Comparison of ENCODE assay signal across 16 cellular contexts in the genomic region with DNA sequence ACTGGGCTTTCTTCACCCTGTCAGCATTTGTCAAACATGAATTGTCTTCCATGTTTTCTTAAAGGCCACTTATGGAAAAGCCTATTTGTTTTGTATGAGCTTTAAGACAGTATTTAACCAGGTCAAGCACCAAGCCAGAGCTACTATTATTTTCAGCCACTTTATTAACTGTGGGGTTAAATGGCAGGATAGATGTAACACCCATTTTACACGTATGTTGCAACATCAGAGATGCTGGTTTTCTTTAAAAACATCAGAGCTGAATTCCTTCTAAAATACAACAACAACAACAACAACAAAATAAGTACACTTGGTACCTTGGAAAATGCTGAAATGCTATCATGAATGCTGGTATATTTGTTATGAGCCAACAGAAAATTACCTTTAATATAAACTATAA. TPM values are rescaled to one million over a fixed set of nuclear protein-coding genes. Genes with fewer than 3 reads are reported as not detected.
DNase-seq lines count a peak whose midpoint lies in the region; ATAC-seq and TF ChIP-seq lines count a peak whose summit lies in the region.
"Had no signal": no experiment of that assay in that cellular context is flagged by ENCODE, and none has a peak within 500 bp of the region (broad histone marks: within the 10 kb centered on the region; RNA-seq: fewer than 3 reads in every experiment).

No MANE protein-coding gene starts in this region.

- no peaks in the 10 kb centered on the region for H3K27me3 Mint-ChIP-seq in activated naive CD8-positive, alpha-beta T cell
- H3K27me3 Mint-ChIP-seq in activated naive CD8-positive, alpha-beta T cell treated with anti-CD3 and anti-CD28 coated beads for 36 hours, result no peaks in the 10 kb centered on the region
- no peaks in the 10 kb centered on the region for H3K27me3 Mint-ChIP-seq in T-helper 17 cell
- H3K27me3 Mint-ChIP-seq in natural killer cell treated with Interleukin-12 subunit alpha and Interleukin-12 subunit beta and Interleukin-15 and Interleukin-18, amount 100 ng/mL, for 72 hours, result no peaks in the 10 kb centered on the region

- DNase-seq in activated naive CD8-positive, alpha-beta T cell treated with anti-CD3 and anti-CD28 coated beads for 36 hours, result no peak
- DNase-seq in T-helper 17 cell, result no peak
- no peak for DNase-seq in natural killer cell treated with Interleukin-12 subunit alpha and Interleukin-12 subunit beta and Interleukin-15 and Interleukin-18, amount 100 ng/mL, for 72 hours (ENCODE audit: low spot score)
- DNase-seq in thyroid gland, result no peak
- DNase-seq in DMS79 (lab: John Stamatoyannopoulos, UW), result no peak
- DNase-seq: DND-41, KG1, NCI-H1048, NCI-H1436 treated with DMSO at 0.1 percent for 48 hours, NCI-H2029 treated with DMSO at 0.1 percent for 48 hours, NCI-H510A had no signal

- H3K27me3 ChIP-seq in thyroid gland, result no peaks in the 10 kb centered on the region
- H3K27me3 ChIP-seq: BLaER1 treated with 17β-estradiol and CSF1 and Interleukin-3, amounts not matched to agents 10 nM and 100 nM had no signal

- no peaks in the 10 kb centered on the region for H3K9me3 Mint-ChIP-seq in activated naive CD8-positive, alpha-beta T cell (ENCODE audit: low read depth)
- peaks cover 2% of the 10 kb centered on the region for H3K9me3 Mint-ChIP-seq in activated naive CD8-positive, alpha-beta T cell treated with anti-CD3 and anti-CD28 coated beads for 36 hours
- no peaks in the 10 kb centered on the region for H3K9me3 Mint-ChIP-seq in natural killer cell treated with Interleukin-12 subunit alpha and Interleukin-12 subunit beta and Interleukin-15 and Interleukin-18, amount 100 ng/mL, for 72 hours

- intact Hi-C loops in thyroid gland (cut with DNase I), result no loop called here

- no peak for TF ChIP-seq CTCF in thyroid gland (IDR thresholded peaks at IDR 0.05)

- H3K4me3 Mint-ChIP-seq in activated naive CD8-positive, alpha-beta T cell, result peak overlapping the region; percentile 20
- H3K4me3 Mint-ChIP-seq in activated naive CD8-positive, alpha-beta T cell treated with anti-CD3 and anti-CD28 coated beads for 36 hours, result no peak overlapping the region
- no peak overlapping the region for H3K4me3 Mint-ChIP-seq in T-helper 17 cell
- H3K4me3 Mint-ChIP-seq in natural killer cell treated with Interleukin-12 subunit alpha and Interleukin-12 subunit beta and Interleukin-15 and Interleukin-18, amount 100 ng/mL, for 72 hours, result no peak overlapping the region

- H3K36me3 ChIP-seq in thyroid gland, result peaks cover 41 to 53% of the 10 kb centered on the region in 2 donors

- ATAC-seq in T-helper 17 cell (no peak), GM19324 (IDR thresholded peaks at IDR 0.05; ENCODE audit: low FRiP score, unreplicated experiment) (no peak)
- ATAC-seq in natural killer cell treated with Interleukin-12 subunit alpha and Interleukin-12 subunit beta and Interleukin-15 and Interleukin-18, amount 100 ng/mL, for 72 hours, result no peak
- ATAC-seq: GM12878, Panc1 had no signal

- peak overlapping the region; percentile 40 to 100 (median 100) for H3K27ac ChIP-seq in thyroid gland
- H3K27ac ChIP-seq: BLaER1 treated with 17β-estradiol and CSF1 and Interleukin-3, amounts not matched to agents 10 nM and 100 nM had no signal

- H3K27ac Mint-ChIP-seq in activated naive CD8-positive, alpha-beta T cell, result peak overlapping the region; percentile 81
- no peak overlapping the region for H3K27ac Mint-ChIP-seq in activated naive CD8-positive, alpha-beta T cell treated with anti-CD3 and anti-CD28 coated beads for 36 hours
- H3K27ac Mint-ChIP-seq in T-helper 17 cell, result peak overlapping the region; percentile 27
- peak overlapping the region; percentile 12 to 58 for H3K27ac Mint-ChIP-seq in natural killer cell treated with Interleukin-12 subunit alpha and Interleukin-12 subunit beta and Interleukin-15 and Interleukin-18, amount 100 ng/mL, for 72 hours

- H3K36me3 Mint-ChIP-seq in activated naive CD8-positive, alpha-beta T cell, result peaks cover 18% of the 10 kb centered on the region
- H3K36me3 Mint-ChIP-seq in activated naive CD8-positive, alpha-beta T cell treated with anti-CD3 and anti-CD28 coated beads for 36 hours, result peaks cover 68% of the 10 kb centered on the region
- H3K36me3 Mint-ChIP-seq in T-helper 17 cell (ENCODE audit: low read depth), result peaks cover 2% of the 10 kb centered on the region
- peaks cover 40% of the 10 kb centered on the region for H3K36me3 Mint-ChIP-seq in natural killer cell treated with Interleukin-12 subunit alpha and Interleukin-12 subunit beta and Interleukin-15 and Interleukin-18, amount 100 ng/mL, for 72 hours

- WGBS in thyroid gland, 2 donors, result 36 to 43% methylated on average over 1 of the region's 1 CpG

- no peak for TF ChIP-seq POLR2A in thyroid gland (IDR thresholded peaks at IDR 0.05)

- H3K4me1 Mint-ChIP-seq in activated naive CD8-positive, alpha-beta T cell (ENCODE audit: low read depth), result peaks cover 49% of the 10 kb centered on the region
- H3K4me1 Mint-ChIP-seq in activated naive CD8-positive, alpha-beta T cell treated with anti-CD3 and anti-CD28 coated beads for 36 hours, result peaks cover 42% of the 10 kb centered on the region
- peaks cover 8% of the 10 kb centered on the region for H3K4me1 Mint-ChIP-seq in T-helper 17 cell
- peaks cover 26% of the 10 kb centered on the region in 2 donors for H3K4me1 Mint-ChIP-seq in natural killer cell treated with Interleukin-12 subunit alpha and Interleukin-12 subunit beta and Interleukin-15 and Interleukin-18, amount 100 ng/mL, for 72 hours (ENCODE audit: low read depth in 2 of 2)

- H3K4me1 ChIP-seq in thyroid gland, result peaks cover 49 to 50% of the 10 kb centered on the region in 2 donors

- H3K9me3 ChIP-seq in T-helper 17 cell (ENCODE audit: control insufficient read depth, low read length, poor library complexity, severe bottlenecking) (no peaks in the 10 kb centered on the region), thyroid gland (no peaks in the 10 kb centered on the region)
- H3K9me3 ChIP-seq: BLaER1 treated with 17β-estradiol and CSF1 and Interleukin-3, amounts not matched to agents 10 nM and 100 nM had no signal

- H3K4me3 ChIP-seq in thyroid gland (replicated peaks in 1 of 3), result no peak overlapping the region
- H3K4me3 ChIP-seq: BLaER1 treated with 17β-estradiol and CSF1 and Interleukin-3, amounts not matched to agents 10 nM and 100 nM; GM12878 had no signal

RNA-seq across cellular contexts. Expression of a gene that starts 13.6 kb away (rescaled TPM):
- total RNA-seq in activated naive CD8-positive, alpha-beta T cell treated with anti-CD3 and anti-CD28 coated beads for 36 hours, result 10 to 100 TPM; 19.4 to 19.6 TPM
- 100 to 1,000 TPM; 173 to 200 TPM for total RNA-seq in T-helper 17 cell
- total RNA-seq in natural killer cell treated with Interleukin-12 subunit alpha and Interleukin-12 subunit beta and Interleukin-15 and Interleukin-18, amount 100 ng/mL, for 72 hours, result 10 to 100 TPM; 30.4 to 31.9 TPM
- 100 to 1,000 TPM; 168 to 289 (median 228) TPM for total RNA-seq in thyroid gland

Comparison
In these comparisons a context has a peak if more than half of its experiments do, and no peak if none do; other contexts are left out.
1. RNA of a gene that starts 13.6 kb away (total RNA-seq): 168 to 289 TPM in thyroid gland and 173 to 200 TPM in T-helper 17 cell; 30.4 to 31.9 TPM in natural killer cell treated with Interleukin-12 subunit alpha and Interleukin-12 subunit beta and Interleukin-15 and Interleukin-18, amount 100 ng/mL, for 72 hours and 19.4 to 19.6 TPM in activated naive CD8-positive, alpha-beta T cell treated with anti-CD3 and anti-CD28 coated beads for 36 hours; every median in the first group is over 4 times any median in the second.